Comparison of ENCODE assay signal across 8 cellular contexts in genomic region chr1:234772345-234773147, GRCh38.
DNase-seq lines count a peak whose midpoint lies in the region; ATAC-seq, FAIRE-seq and TF ChIP-seq lines count a peak whose summit lies in the region.

No MANE protein-coding gene starts in this region.

- peak; percentile 85 for ATAC-seq in HG03280 (IDR thresholded peaks at IDR 0.05; ENCODE audit: unreplicated experiment)

- H3K4me3 ChIP-seq in foreskin fibroblast (ENCODE audit: low read depth in 1 of 2, low read length in 2 of 2): no peak overlapping the region

- no peaks in the 10 kb centered on the region for H3K36me3 Mint-ChIP-seq in progenitor cell of endocrine pancreas (ENCODE audit: insufficient read depth)

- H3K27ac Mint-ChIP-seq in progenitor cell of endocrine pancreas: peak overlapping the region; percentile 76

- no peak overlapping the region for H3K4me3 Mint-ChIP-seq in progenitor cell of endocrine pancreas (ENCODE audit: low read depth)

- no peaks in the 10 kb centered on the region for H3K9me3 Mint-ChIP-seq in progenitor cell of endocrine pancreas (ENCODE audit: low read depth)

- peaks cover 27% of the 10 kb centered on the region for H3K4me1 Mint-ChIP-seq in progenitor cell of endocrine pancreas (ENCODE audit: low read depth)

- no peaks in the 10 kb centered on the region for H3K27me3 Mint-ChIP-seq in progenitor cell of endocrine pancreas

- FAIRE-seq in RCC 7860 (lab: Jason Lieb, UNC): peak; percentile 91
- no peak for FAIRE-seq in urothelium cell line (lab: Jason Lieb, UNC)

- no peak for TF ChIP-seq CTCF in foreskin fibroblast (IDR thresholded peaks at IDR 0.05; ENCODE audit: low read depth, low read length)
- no peak for TF ChIP-seq CTCF in progenitor cell of endocrine pancreas (IDR thresholded peaks at IDR 0.05; ENCODE audit: unreplicated experiment)

- DNase-seq in AG20443 (ENCODE audit: low spot score) (peak; percentile 94), GM19238 (ENCODE audit: insufficient read length, low spot score) (peak; percentile 71), RCC 7860 (ENCODE audit: low spot score) (peak; percentile 99), foreskin fibroblast (peak; percentile 99), progenitor cell of endocrine pancreas (ENCODE audit: low spot score, unreplicated experiment) (no peak), urothelium cell line (ENCODE audit: low spot score) (peak; percentile 93)
- peak; percentile 55 to 73 for DNase-seq in activated T-helper 1 cell treated with anti-CD3 and anti-CD28 coated beads, Interleukin-2, amount 50 U/mL, for 16 hours (ENCODE audit: low read depth in 1 of 2, low spot score in 1 of 2)
